8 cellular contexts compared by ENCODE assay signal in the genomic region with DNA sequence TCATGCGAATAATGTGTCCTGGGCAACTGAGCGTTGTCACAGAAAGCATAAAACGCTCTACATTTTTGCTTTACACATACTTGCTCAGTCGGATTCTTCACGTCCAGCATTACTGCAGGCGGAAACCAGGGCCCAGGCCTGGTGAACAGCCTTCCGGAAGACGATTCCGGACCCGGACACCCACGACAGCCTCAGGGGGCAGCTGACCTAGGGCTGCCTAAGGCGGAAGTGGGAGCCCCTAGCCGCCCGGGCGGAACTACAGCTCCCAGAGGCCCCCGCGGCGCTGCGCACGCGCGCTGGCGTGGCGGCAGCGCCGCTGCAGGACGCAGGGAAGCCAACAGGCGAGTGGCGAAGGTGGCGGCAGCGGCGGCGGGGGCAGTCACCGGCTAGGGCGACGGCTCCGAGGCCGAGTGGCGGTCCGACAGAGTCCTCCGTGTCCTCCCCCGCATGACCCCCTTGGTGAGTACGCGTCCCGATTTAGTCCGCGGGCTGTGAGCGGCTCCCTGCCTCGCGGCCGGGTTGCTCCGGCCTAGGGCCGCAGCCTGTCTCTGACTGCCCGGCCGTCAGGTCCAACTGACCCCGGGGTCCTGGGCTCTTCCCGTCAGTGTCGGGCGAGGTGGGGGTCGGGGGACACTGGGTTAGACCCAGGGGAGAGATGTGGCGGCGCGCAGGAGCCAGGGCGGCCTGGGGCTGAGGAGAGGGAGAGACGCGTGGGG. TPM values are rescaled to one million over a fixed set of nuclear protein-coding genes. Genes with fewer than 3 reads are reported as not detected.
DNase-seq lines count a peak whose midpoint lies in the region; ATAC-seq and FAIRE-seq lines count a peak whose summit lies in the region.

A gene with protein sequence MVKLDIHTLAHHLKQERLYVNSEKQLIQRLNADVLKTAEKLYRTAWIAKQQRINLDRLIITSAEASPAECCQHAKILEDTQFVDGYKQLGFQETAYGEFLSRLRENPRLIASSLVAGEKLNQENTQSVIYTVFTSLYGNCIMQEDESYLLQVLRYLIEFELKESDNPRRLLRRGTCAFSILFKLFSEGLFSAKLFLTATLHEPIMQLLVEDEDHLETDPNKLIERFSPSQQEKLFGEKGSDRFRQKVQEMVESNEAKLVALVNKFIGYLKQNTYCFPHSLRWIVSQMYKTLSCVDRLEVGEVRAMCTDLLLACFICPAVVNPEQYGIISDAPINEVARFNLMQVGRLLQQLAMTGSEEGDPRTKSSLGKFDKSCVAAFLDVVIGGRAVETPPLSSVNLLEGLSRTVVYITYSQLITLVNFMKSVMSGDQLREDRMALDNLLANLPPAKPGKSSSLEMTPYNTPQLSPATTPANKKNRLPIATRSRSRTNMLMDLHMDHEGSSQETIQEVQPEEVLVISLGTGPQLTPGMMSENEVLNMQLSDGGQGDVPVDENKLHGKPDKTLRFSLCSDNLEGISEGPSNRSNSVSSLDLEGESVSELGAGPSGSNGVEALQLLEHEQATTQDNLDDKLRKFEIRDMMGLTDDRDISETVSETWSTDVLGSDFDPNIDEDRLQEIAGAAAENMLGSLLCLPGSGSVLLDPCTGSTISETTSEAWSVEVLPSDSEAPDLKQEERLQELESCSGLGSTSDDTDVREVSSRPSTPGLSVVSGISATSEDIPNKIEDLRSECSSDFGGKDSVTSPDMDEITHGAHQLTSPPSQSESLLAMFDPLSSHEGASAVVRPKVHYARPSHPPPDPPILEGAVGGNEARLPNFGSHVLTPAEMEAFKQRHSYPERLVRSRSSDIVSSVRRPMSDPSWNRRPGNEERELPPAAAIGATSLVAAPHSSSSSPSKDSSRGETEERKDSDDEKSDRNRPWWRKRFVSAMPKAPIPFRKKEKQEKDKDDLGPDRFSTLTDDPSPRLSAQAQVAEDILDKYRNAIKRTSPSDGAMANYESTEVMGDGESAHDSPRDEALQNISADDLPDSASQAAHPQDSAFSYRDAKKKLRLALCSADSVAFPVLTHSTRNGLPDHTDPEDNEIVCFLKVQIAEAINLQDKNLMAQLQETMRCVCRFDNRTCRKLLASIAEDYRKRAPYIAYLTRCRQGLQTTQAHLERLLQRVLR (N-terminal part only) (plus strand): TSS at position 326 of the 716 bp plus-strand sequence. CDS start 37,096 bp downstream, outside the sequence.

- peak within 1 kb of the TSS; percentile 94 for H3K27ac Mint-ChIP-seq in activated CD4-positive, alpha-beta T cell treated with anti-CD3 and anti-CD28 coated beads, Interleukin-2, amount 10 ng/mL, durations not matched to agents 24 days and 14 days

- peaks cover 19% of the 10 kb centered on the region for H3K36me3 Mint-ChIP-seq in activated CD4-positive, alpha-beta T cell treated with anti-CD3 and anti-CD28 coated beads, Interleukin-2, amount 10 ng/mL, durations not matched to agents 24 days and 14 days (ENCODE audit: low read depth)

- H3K4me1 Mint-ChIP-seq in activated CD4-positive, alpha-beta T cell treated with anti-CD3 and anti-CD28 coated beads, Interleukin-2, amount 10 ng/mL, durations not matched to agents 24 days and 14 days: peaks cover 31% of the 10 kb centered on the region

- intact Hi-C loops in activated CD4-positive, alpha-beta T cell treated with anti-CD3 and anti-CD28 coated beads, Interleukin-2, amount 10 ng/mL, durations not matched to agents 24 days and 14 days (cut with micrococcal nuclease): loop anchor here (1.0 to 2.0 kb wide), 2 partner anchors 20 to 61 kb away; a partner anchor contains a TSS

- FAIRE-seq in GM19239 (lab: Jason Lieb, UNC): peak; percentile 93

- H3K27me3 Mint-ChIP-seq in activated CD4-positive, alpha-beta T cell treated with anti-CD3 and anti-CD28 coated beads, Interleukin-2, amount 10 ng/mL, durations not matched to agents 24 days and 14 days: peaks cover 3% of the 10 kb centered on the region

- H3K4me3 Mint-ChIP-seq in activated CD4-positive, alpha-beta T cell treated with anti-CD3 and anti-CD28 coated beads, Interleukin-2, amount 10 ng/mL, durations not matched to agents 24 days and 14 days: peak within 1 kb of the TSS; percentile 97

- DNase-seq in C1 segment of cervical spinal cord (lab: John Stamatoyannopoulos, UW): peak; percentile 48 to 95 (median 79)
- DNase-seq in GM19239 (ENCODE audit: insufficient read length, low spot score): peak; percentile 97
- peak; percentile 82 for DNase-seq in NCI-H524 treated with DMSO at 0.1 percent for 48 hours (lab: John Stamatoyannopoulos, UW)
- peak; percentile 97 for DNase-seq in activated CD4-positive, alpha-beta T cell treated with anti-CD3 and anti-CD28 coated beads, Interleukin-2, amount 10 ng/mL, durations not matched to agents 24 days and 14 days
- peak; percentile 52 for DNase-seq in cortex of kidney (lab: John Stamatoyannopoulos, UW)
- peak; percentile 97 for DNase-seq in left kidney (ENCODE audit: low read depth, low spot score)
- peak; percentile 89 for DNase-seq in stimulated activated CD4-positive, alpha-beta T cell treated with anti-CD3 and anti-CD28 coated beads, Interleukin-2, amount 100 ng/mL, for 24 hours

- H3K9me3 Mint-ChIP-seq in activated CD4-positive, alpha-beta T cell treated with anti-CD3 and anti-CD28 coated beads, Interleukin-2, amount 10 ng/mL, durations not matched to agents 24 days and 14 days: no peaks in the 10 kb centered on the region

- peak; percentile 85 for ATAC-seq in HG03442 (IDR thresholded peaks at IDR 0.05; ENCODE audit: unreplicated experiment)

RNA-seq across cellular contexts. Expression of the gene that starts here (rescaled TPM):
- total RNA-seq in activated CD4-positive, alpha-beta T cell treated with anti-CD3 and anti-CD28 coated beads, Interleukin-2, amount 10 ng/mL, durations not matched to agents 24 days and 14 days: 50.3 and 56.6 TPM in 2 replicates

Comparison
In these comparisons a context has a peak if more than half of its experiments do, and no peak if none do; other contexts are left out.
1. Peak in every context shown above with its lines: DNase-seq and ATAC-seq.